In the genomic region with DNA sequence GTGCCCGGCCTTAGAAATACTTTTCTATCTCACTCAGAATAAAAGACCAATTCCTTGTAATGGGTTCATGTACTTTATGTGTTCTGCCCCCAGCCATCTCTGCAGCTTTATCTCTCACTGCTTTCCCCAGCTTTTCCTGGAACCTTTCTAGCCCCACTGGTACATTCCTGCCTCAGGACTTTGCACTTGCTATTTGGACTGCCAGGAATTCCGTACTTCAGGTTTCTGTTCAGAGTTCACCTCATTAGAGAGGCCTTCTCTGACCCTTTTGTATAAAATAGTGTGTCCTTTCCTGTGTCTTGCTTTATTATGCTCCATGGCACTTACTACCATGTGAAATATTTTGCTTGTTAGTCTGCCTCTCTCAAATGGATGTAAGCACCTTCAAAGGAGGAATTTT, we compare ENCODE assay signal across 1 cellular context.
TF ChIP-seq lines count a peak whose summit lies in the region.

No MANE protein-coding gene starts in this region.

TF ChIP-seq in liver, 16 proteins besides CTCF, POLR2A, EP300 and RAD21 (continued from another document):
- peak in 1 of 2 donors; percentile 50 for TF ChIP-seq GABPA (IDR thresholded peaks at IDR 0.05 in 1 of 2, conservative IDR thresholded peaks at IDR 0.05 in 1 of 2)
